ENCODE assay signal across 8 cellular contexts in the genomic region with DNA sequence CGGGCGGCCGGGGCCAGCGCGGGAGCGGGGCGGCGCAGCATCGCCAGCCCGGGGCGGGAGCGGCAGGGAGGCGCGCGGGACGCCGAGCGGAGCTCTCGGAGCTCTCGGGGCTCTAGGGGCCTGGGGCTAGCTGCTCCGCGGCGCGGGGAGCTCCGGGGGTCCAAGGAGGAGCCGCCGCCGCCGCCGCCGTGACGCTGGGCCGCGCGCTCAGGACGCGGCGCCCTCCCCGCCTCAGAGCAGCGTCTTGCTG. TPM values are rescaled to one million over a fixed set of nuclear protein-coding genes. Genes with fewer than 3 reads are reported as not detected.
DNase-seq lines count a peak whose midpoint lies in the region; ATAC-seq and TF ChIP-seq lines count a peak whose summit lies in the region.

No MANE protein-coding gene starts in this region.

- ATAC-seq in GM19438 (IDR thresholded peaks at IDR 0.05; ENCODE audit: low read depth, unreplicated experiment) (peak; percentile 5), natural killer cell (peak; percentile 19 to 40 (median 25))

- intact Hi-C loops in natural killer cell (cut with micrococcal nuclease) = loop anchor here (5.0 kb wide), 2 partner anchors 236 to 869 kb away; a partner anchor contains a TSS

- H3K27me3 ChIP-seq in HL-60 (ENCODE audit: insufficient read depth, poor library complexity, severe bottlenecking) = no peaks in the 10 kb centered on the region

- H3K36me3 Mint-ChIP-seq in natural killer cell = no peaks in the 10 kb centered on the region

- no peak for TF ChIP-seq CTCF in HL-60 (IDR thresholded peaks at IDR 0.05; ENCODE audit: insufficient read depth, low read length)
- TF ChIP-seq CTCF in natural killer cell (IDR thresholded peaks at IDR 0.05) = no peak

- H3K4me3 ChIP-seq in HL-60 (replicated peaks; ENCODE audit: insufficient read depth, low read length) = peak overlapping the region; percentile 98

- H3K27me3 Mint-ChIP-seq in natural killer cell (ENCODE audit: low read depth in 2 of 2) = no peaks in the 10 kb centered on the region

- DNase-seq in HL-60 (ENCODE audit: low read depth in 1 of 2, low spot score in 1 of 2) = no peak
- no peak for DNase-seq in natural killer cell
- no peak for DNase-seq in NCI-H2227 treated with DMSO at 0.1 percent for 48 hours (lab: John Stamatoyannopoulos, UW)
- DNase-seq in foreskin melanocyte = no peak
- DNase-seq in occipital lobe (lab: John Stamatoyannopoulos, UW) = no peak
- no peak for DNase-seq in activated CD4-positive, alpha-beta T cell treated with anti-CD3 and anti-CD28 coated beads, Interleukin-2, amount 50 U/mL, for 48 hours

- H3K9me3 Mint-ChIP-seq in natural killer cell = no peaks in the 10 kb centered on the region

- H3K27ac ChIP-seq in HL-60 (replicated peaks) (no peak overlapping the region), cingulate gyrus (ENCODE audit: low read depth, low read length) (peak overlapping the region; percentile 72)

- peak overlapping the region; percentile 68 for H3K4me3 Mint-ChIP-seq in natural killer cell

- peak overlapping the region in 1 of 2 donors; percentile 83 for H3K27ac Mint-ChIP-seq in natural killer cell

- peaks cover 35 to 40% of the 10 kb centered on the region in 2 donors for H3K4me1 Mint-ChIP-seq in natural killer cell

RNA-seq across cellular contexts. Expression of a gene that starts 0.1 kb away (rescaled TPM):
- 100 to 1,000 TPM in 1 of 3 donors, 10 to 100 TPM in 2; 83.1 to 114 (median 94.5) TPM for total RNA-seq in natural killer cell
- total RNA-seq in occipital lobe = 129 TPM
